8 cellular contexts compared by ENCODE assay signal in the genomic region with DNA sequence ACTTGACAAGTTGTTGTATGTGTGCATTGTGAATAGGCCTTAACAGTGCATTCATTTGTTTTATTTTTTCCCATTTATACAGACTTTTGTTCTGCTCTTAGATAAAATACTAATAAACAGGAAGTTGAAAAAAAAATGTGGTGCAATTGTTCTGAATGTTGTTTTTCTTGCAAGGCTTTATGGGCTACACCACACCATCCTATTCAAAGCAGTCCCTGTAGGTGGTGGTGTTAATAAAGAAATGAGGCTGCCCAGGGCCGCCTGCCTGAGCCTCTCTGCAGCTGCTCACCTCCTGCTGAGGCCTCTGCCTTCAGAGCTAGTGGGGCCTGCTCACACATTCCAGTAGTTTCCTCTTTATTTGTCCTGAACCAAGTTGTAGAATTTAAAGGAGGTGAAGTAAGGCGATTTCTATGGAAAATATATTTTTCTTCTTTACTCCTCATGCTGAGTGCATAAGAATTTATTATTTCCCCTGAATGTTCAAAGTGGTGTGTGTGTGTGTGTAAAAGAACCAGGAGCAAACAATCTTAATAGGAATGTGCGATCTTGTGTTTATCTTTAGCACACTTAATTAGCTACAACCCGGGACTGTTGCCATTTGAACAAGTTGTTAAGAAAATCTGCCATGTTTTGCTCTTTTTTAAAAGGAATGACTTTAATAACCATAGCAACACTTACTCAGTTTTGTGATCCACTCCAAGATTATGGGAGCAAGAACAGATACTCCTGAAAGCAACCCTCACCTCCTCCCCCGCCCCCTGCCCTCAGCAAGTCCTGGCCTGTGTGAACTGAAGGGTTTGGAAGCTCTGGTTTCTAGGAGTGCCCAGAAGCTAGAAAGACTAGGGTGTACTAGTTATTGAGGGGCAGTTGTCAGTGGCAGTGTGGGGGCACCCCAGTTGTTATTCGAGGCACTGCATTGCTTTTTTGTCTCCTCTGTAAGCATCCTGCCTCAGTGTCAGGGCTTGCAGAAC.
DNase-seq lines count a peak whose midpoint lies in the region; ATAC-seq, FAIRE-seq and TF ChIP-seq lines count a peak whose summit lies in the region.
"Not testable (repeated sequence)": the region's sequence is repeated elsewhere in the genome, so short reads cannot be mapped to it uniquely, and the experiment has no call there.

No MANE protein-coding gene starts in this region.

- not testable (repeated sequence) for H3K4me3 ChIP-seq in AG10803 (ENCODE audit: low read length); SK-N-SH (ENCODE audit: low read depth in 2 of 2, low read length in 1 of 2); cardiac fibroblast (replicated peaks in 1 of 2; ENCODE audit: low read depth in 2 of 2, low read length in 2 of 2); parathyroid adenoma (ENCODE audit: low read depth, low read length)

- H2AFZ ChIP-seq in SK-N-SH (ENCODE audit: low read depth), result not testable (repeated sequence)
- peak overlapping the region; percentile 60 for H2AFZ ChIP-seq in parathyroid adenoma

- H3K9me3 ChIP-seq in SK-N-SH; parathyroid adenoma (ENCODE audit: control insufficient read depth, low read length): not testable (repeated sequence)

- not testable (repeated sequence) for H3K36me3 ChIP-seq in SK-N-SH (replicated peaks in 1 of 2; ENCODE audit: control insufficient read depth in 1 of 2, insufficient read depth in 2 of 2, low read length in 1 of 2); parathyroid adenoma (ENCODE audit: control insufficient read depth, insufficient read depth, low read length)

- 31% methylated on average over 2 of the region's 6 CpGs for WGBS in SK-N-SH (ENCODE audit: low lambda C conversion rate)

- not testable (repeated sequence) for H3K4me2 ChIP-seq in SK-N-SH; parathyroid adenoma (ENCODE audit: low read length)

- peaks cover 45% of the 10 kb centered on the region for H3K79me2 ChIP-seq in SK-N-SH (ENCODE audit: insufficient read depth)
- not testable (repeated sequence) for H3K79me2 ChIP-seq in parathyroid adenoma

- not testable (repeated sequence) for H3K4me1 ChIP-seq in SK-N-SH (ENCODE audit: control insufficient read depth in 1 of 2, insufficient read depth in 2 of 2, low read depth in 1 of 2, low read length in 1 of 2); parathyroid adenoma

- peaks cover 58% of the 10 kb centered on the region for H4K20me1 ChIP-seq in SK-N-SH (ENCODE audit: insufficient read depth)

- not testable (repeated sequence) for TF ChIP-seq CTCF in AG10803 (conservative IDR thresholded peaks at IDR 0.05; ENCODE audit: low read length); SK-N-SH (IDR thresholded peaks at IDR 0.05); cardiac fibroblast (IDR thresholded peaks at IDR 0.05; ENCODE audit: low read depth, low read length)
- peak; percentile 19 for TF ChIP-seq CTCF in parathyroid adenoma (IDR thresholded peaks at IDR 0.05)

- DNase-seq in AG10803 (ENCODE audit: low read depth) (peak; percentile 64), cardiac fibroblast (ENCODE audit: low read depth in 2 of 2) (peak; percentile 72 to 87)
- DNase-seq in H54 (ENCODE audit: insufficient read length, low spot score); SK-N-SH; left ventricle myocardium superior: not testable (repeated sequence)

- H3K9ac ChIP-seq in SK-N-SH, parathyroid adenoma: not testable (repeated sequence)

- not testable (repeated sequence) for TF ChIP-seq EP300 in SK-N-SH (IDR thresholded peaks at IDR 0.05; ENCODE audit: borderline replicate concordance in 1 of 2, low read depth in 1 of 2, low read length in 1 of 2)

- peak; percentile 91 for ATAC-seq in GM18867 (IDR thresholded peaks at IDR 0.05; ENCODE audit: unreplicated experiment)
- ATAC-seq in HG03439 (IDR thresholded peaks at IDR 0.05; ENCODE audit: unreplicated experiment), result peak; percentile 59
- peak; percentile 96 for ATAC-seq in left ventricle myocardium superior

- intact Hi-C loops in left ventricle myocardium superior (cut with micrococcal nuclease), result not testable (repeated sequence)

- peak; percentile 35 for TF ChIP-seq RAD21 in SK-N-SH (IDR thresholded peaks at IDR 0.05; ENCODE audit: low read length)

- not testable (repeated sequence) for H3K9me2 ChIP-seq in SK-N-SH

- TF ChIP-seq POLR2A in H54 (IDR thresholded peaks at IDR 0.05; ENCODE audit: low read depth, low read length), result not testable (repeated sequence)

- FAIRE-seq in H54 (lab: Jason Lieb, UNC), result peak; percentile 78

- H3F3A ChIP-seq in SK-N-SH (replicated peaks; ENCODE audit: insufficient read depth), result not testable (repeated sequence)

- H3K27me3 ChIP-seq in SK-N-SH (ENCODE audit: insufficient read depth); parathyroid adenoma (ENCODE audit: control insufficient read depth, insufficient read depth, low read length): not testable (repeated sequence)

- CTCF ChIA-PET in SK-N-SH (lab: Yijun Ruan, JAX), result not testable (repeated sequence)

- POLR2A ChIA-PET in SK-N-SH (lab: Yijun Ruan, JAX), result not testable (repeated sequence)

- peak overlapping the region in 1 of 2 experiments; percentile 50; a peak in 2 of 4 replicates for H3K27ac ChIP-seq in SK-N-SH (ENCODE audit: low read depth in 2 of 2, low read length in 1 of 2)
- not testable (repeated sequence) for H3K27ac ChIP-seq in parathyroid adenoma
